ENCODE assay signal across 1 cellular context in the genomic region with DNA sequence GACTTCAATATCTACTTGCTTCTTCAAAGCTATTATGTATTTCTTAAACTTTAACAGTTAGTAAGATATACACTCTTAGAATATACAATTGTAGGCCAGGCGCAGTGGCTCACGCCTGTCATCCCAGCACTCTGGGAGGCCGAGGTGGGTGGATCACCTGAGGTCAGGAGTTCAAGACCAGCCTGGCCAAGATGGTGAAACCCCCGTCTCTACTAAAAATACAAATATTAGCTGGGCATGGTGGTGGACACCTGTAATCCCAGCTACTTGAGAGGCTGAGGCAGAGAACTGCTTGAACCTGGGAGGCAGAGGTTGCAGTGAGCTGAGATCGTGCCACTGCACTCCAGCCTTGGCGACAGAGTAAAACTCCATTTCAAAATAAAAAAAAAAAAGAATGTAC.
TF ChIP-seq lines count a peak whose summit lies in the region.
"Not testable (repeated sequence)": the region's sequence is repeated elsewhere in the genome, so short reads cannot be mapped to it uniquely, and the experiment has no call there.

No MANE protein-coding gene starts in this region.

TF ChIP-seq in K562, 482 proteins besides CTCF, POLR2A, EP300 and RAD21 (continued from another document and continues in another):
- peak; percentile 51; the same call in 1 of the 2 replicates for TF ChIP-seq ZNF583 (CRISPR knock-in tag; IDR thresholded peaks at IDR 0.05)
- TF ChIP-seq ZNF766 (CRISPR knock-in tag; conservative IDR thresholded peaks at IDR 0.05), result peak; percentile 35; the same call in 1 of the 2 replicates
- peak; percentile 84; the same call in 1 of the 2 replicates for TF ChIP-seq DMBX1 (CRISPR knock-in tag; IDR thresholded peaks at IDR 0.05; ENCODE audit: borderline replicate concordance)
- not testable (repeated sequence) for TF ChIP-seq NR4A1 (CRISPR knock-in tag; IDR thresholded peaks at IDR 0.05); FOXM1 (CRISPR knock-in tag; IDR thresholded peaks at IDR 0.05; ENCODE audit: low read depth); NR2C2 (CRISPR knock-in tag; IDR thresholded peaks at IDR 0.05); TOE1 (CRISPR knock-in tag; IDR thresholded peaks at IDR 0.05; ENCODE audit: borderline replicate concordance, low read depth)
- peak; percentile 74 for TF ChIP-seq NR4A1 (tag; IDR thresholded peaks at IDR 0.05)
- TF ChIP-seq ZSCAN32 (CRISPR knock-in tag; IDR thresholded peaks at IDR 0.05), result peak; percentile 19; the same call in 1 of the 2 replicates
- TF ChIP-seq, protein P1, sequence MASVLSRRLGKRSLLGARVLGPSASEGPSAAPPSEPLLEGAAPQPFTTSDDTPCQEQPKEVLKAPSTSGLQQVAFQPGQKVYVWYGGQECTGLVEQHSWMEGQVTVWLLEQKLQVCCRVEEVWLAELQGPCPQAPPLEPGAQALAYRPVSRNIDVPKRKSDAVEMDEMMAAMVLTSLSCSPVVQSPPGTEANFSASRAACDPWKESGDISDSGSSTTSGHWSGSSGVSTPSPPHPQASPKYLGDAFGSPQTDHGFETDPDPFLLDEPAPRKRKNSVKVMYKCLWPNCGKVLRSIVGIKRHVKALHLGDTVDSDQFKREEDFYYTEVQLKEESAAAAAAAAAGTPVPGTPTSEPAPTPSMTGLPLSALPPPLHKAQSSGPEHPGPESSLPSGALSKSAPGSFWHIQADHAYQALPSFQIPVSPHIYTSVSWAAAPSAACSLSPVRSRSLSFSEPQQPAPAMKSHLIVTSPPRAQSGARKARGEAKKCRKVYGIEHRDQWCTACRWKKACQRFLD (CRISPR knock-in tag; IDR thresholded peaks at IDR 0.05), result 0 out of 2 replicates have a peak, but pooled peaks have one; percentile 40
- TF ChIP-seq, protein P2, sequence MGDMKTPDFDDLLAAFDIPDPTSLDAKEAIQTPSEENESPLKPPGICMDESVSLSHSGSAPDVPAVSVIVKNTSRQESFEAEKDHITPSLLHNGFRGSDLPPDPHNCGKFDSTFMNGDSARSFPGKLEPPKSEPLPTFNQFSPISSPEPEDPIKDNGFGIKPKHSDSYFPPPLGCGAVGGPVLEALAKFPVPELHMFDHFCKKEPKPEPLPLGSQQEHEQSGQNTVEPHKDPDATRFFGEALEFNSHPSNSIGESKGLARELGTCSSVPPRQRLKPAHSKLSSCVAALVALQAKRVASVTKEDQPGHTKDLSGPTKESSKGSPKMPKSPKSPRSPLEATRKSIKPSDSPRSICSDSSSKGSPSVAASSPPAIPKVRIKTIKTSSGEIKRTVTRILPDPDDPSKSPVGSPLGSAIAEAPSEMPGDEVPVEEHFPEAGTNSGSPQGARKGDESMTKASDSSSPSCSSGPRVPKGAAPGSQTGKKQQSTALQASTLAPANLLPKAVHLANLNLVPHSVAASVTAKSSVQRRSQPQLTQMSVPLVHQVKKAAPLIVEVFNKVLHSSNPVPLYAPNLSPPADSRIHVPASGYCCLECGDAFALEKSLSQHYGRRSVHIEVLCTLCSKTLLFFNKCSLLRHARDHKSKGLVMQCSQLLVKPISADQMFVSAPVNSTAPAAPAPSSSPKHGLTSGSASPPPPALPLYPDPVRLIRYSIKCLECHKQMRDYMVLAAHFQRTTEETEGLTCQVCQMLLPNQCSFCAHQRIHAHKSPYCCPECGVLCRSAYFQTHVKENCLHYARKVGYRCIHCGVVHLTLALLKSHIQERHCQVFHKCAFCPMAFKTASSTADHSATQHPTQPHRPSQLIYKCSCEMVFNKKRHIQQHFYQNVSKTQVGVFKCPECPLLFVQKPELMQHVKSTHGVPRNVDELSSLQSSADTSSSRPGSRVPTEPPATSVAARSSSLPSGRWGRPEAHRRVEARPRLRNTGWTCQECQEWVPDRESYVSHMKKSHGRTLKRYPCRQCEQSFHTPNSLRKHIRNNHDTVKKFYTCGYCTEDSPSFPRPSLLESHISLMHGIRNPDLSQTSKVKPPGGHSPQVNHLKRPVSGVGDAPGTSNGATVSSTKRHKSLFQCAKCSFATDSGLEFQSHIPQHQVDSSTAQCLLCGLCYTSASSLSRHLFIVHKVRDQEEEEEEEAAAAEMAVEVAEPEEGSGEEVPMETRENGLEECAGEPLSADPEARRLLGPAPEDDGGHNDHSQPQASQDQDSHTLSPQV (IDR thresholded peaks at IDR 0.05), result peak; percentile 67; the same call in 1 of the 2 replicates
- TF ChIP-seq NR2C1 (IDR thresholded peaks at IDR 0.05), result peak; percentile 31; the same call in 1 of the 2 replicates
- peak; percentile 41; the same call in 1 of the 2 replicates for TF ChIP-seq NR2C1 (tag; IDR thresholded peaks at IDR 0.05)
- peak; percentile 42 for TF ChIP-seq TAF1 (IDR thresholded peaks at IDR 0.05; ENCODE audit: control insufficient read depth, extremely low read depth, insufficient read depth, low read length, severe bottlenecking)
- peak; percentile 15 for TF ChIP-seq FOXM1 (IDR thresholded peaks at IDR 0.05; ENCODE audit: low read depth)
- 0 out of 2 replicates have a peak, but pooled peaks have one; percentile 19 for TF ChIP-seq DPF2 (IDR thresholded peaks at IDR 0.05)
- TF ChIP-seq, protein P3, sequence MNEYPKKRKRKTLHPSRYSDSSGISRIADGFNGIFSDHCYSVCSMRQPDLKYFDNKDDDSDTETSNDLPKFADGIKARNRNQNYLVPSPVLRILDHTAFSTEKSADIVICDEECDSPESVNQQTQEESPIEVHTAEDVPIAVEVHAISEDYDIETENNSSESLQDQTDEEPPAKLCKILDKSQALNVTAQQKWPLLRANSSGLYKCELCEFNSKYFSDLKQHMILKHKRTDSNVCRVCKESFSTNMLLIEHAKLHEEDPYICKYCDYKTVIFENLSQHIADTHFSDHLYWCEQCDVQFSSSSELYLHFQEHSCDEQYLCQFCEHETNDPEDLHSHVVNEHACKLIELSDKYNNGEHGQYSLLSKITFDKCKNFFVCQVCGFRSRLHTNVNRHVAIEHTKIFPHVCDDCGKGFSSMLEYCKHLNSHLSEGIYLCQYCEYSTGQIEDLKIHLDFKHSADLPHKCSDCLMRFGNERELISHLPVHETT (CRISPR knock-in tag; conservative IDR thresholded peaks at IDR 0.05 in 1 of 2, IDR thresholded peaks at IDR 0.05 in 1 of 2), result peak in 1 of 2 experiments; percentile 51; a peak in 1 of 4 replicates
- TF ChIP-seq E2F3 (CRISPR knock-in tag; IDR thresholded peaks at IDR 0.05), result peak; percentile 26; the same call in 1 of the 2 replicates
- 0 out of 2 replicates have a peak, but pooled peaks have one; percentile 13 for TF ChIP-seq HIVEP1 (CRISPR knock-in tag; IDR thresholded peaks at IDR 0.05)
- peak; percentile 61 for TF ChIP-seq ZFX (CRISPR knock-in tag; IDR thresholded peaks at IDR 0.05)
- peak; percentile 45; the same call in 1 of the 2 replicates for TF ChIP-seq KAT7 (CRISPR knock-in tag; IDR thresholded peaks at IDR 0.05; ENCODE audit: borderline replicate concordance)
- TF ChIP-seq ZNF668 (CRISPR knock-in tag; IDR thresholded peaks at IDR 0.05), result 0 out of 2 replicates have a peak, but pooled peaks have one; percentile 38
- 0 out of 2 replicates have a peak, but pooled peaks have one; percentile 29 for TF ChIP-seq ZNF23 (CRISPR knock-in tag; IDR thresholded peaks at IDR 0.05)
- TF ChIP-seq ZNF165 (CRISPR knock-in tag; IDR thresholded peaks at IDR 0.05; ENCODE audit: borderline replicate concordance), result peak; percentile 85; the same call in 1 of the 2 replicates
- TF ChIP-seq PYGO2 (tag; IDR thresholded peaks at IDR 0.05), result 0 out of 2 replicates have a peak, but pooled peaks have one; percentile 35
- TF ChIP-seq MEF2D (tag; conservative IDR thresholded peaks at IDR 0.05; ENCODE audit: low read depth), result 0 out of 2 replicates have a peak, but pooled peaks have one; percentile 56
- TF ChIP-seq, protein P4, sequence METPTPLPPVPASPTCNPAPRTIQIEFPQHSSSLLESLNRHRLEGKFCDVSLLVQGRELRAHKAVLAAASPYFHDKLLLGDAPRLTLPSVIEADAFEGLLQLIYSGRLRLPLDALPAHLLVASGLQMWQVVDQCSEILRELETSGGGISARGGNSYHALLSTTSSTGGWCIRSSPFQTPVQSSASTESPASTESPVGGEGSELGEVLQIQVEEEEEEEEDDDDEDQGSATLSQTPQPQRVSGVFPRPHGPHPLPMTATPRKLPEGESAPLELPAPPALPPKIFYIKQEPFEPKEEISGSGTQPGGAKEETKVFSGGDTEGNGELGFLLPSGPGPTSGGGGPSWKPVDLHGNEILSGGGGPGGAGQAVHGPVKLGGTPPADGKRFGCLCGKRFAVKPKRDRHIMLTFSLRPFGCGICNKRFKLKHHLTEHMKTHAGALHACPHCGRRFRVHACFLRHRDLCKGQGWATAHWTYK (CRISPR knock-in tag; IDR thresholded peaks at IDR 0.05), result 0 out of 2 replicates have a peak, but pooled peaks have one; percentile 45
- TF ChIP-seq, protein P5, sequence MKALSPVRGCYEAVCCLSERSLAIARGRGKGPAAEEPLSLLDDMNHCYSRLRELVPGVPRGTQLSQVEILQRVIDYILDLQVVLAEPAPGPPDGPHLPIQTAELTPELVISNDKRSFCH (CRISPR knock-in tag; IDR thresholded peaks at IDR 0.05), result not testable (repeated sequence)
- TF ChIP-seq, protein P5 (tag; IDR thresholded peaks at IDR 0.05), result 0 out of 2 replicates have a peak, but pooled peaks have one; percentile 16
- TF ChIP-seq, protein P6, sequence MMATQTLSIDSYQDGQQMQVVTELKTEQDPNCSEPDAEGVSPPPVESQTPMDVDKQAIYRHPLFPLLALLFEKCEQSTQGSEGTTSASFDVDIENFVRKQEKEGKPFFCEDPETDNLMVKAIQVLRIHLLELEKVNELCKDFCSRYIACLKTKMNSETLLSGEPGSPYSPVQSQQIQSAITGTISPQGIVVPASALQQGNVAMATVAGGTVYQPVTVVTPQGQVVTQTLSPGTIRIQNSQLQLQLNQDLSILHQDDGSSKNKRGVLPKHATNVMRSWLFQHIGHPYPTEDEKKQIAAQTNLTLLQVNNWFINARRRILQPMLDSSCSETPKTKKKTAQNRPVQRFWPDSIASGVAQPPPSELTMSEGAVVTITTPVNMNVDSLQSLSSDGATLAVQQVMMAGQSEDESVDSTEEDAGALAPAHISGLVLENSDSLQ (IDR thresholded peaks at IDR 0.05), result peak; percentile 49; the same call in 1 of the 2 replicates
- TF ChIP-seq NR2C2 (tag; IDR thresholded peaks at IDR 0.05), result peak; percentile 55; the same call in 1 of the 2 replicates
- TF ChIP-seq NRF1 (conservative IDR thresholded peaks at IDR 0.05 in 1 of 2, IDR thresholded peaks at IDR 0.05 in 1 of 2), result 0 out of 4 replicates have a peak, but pooled peaks of 1 of the 2 experiments have one; percentile 21
- TF ChIP-seq TOE1 (IDR thresholded peaks at IDR 0.05; ENCODE audit: borderline replicate concordance), result 0 out of 2 replicates have a peak, but pooled peaks have one; percentile 31
- 0 out of 2 replicates have a peak, but pooled peaks have one; percentile 15 for TF ChIP-seq ZNF311 (CRISPR knock-in tag; IDR thresholded peaks at IDR 0.05)
- peak; percentile 62; the same call in 1 of the 2 replicates for TF ChIP-seq PTRF (tag; IDR thresholded peaks at IDR 0.05)
- TF ChIP-seq, protein P7, sequence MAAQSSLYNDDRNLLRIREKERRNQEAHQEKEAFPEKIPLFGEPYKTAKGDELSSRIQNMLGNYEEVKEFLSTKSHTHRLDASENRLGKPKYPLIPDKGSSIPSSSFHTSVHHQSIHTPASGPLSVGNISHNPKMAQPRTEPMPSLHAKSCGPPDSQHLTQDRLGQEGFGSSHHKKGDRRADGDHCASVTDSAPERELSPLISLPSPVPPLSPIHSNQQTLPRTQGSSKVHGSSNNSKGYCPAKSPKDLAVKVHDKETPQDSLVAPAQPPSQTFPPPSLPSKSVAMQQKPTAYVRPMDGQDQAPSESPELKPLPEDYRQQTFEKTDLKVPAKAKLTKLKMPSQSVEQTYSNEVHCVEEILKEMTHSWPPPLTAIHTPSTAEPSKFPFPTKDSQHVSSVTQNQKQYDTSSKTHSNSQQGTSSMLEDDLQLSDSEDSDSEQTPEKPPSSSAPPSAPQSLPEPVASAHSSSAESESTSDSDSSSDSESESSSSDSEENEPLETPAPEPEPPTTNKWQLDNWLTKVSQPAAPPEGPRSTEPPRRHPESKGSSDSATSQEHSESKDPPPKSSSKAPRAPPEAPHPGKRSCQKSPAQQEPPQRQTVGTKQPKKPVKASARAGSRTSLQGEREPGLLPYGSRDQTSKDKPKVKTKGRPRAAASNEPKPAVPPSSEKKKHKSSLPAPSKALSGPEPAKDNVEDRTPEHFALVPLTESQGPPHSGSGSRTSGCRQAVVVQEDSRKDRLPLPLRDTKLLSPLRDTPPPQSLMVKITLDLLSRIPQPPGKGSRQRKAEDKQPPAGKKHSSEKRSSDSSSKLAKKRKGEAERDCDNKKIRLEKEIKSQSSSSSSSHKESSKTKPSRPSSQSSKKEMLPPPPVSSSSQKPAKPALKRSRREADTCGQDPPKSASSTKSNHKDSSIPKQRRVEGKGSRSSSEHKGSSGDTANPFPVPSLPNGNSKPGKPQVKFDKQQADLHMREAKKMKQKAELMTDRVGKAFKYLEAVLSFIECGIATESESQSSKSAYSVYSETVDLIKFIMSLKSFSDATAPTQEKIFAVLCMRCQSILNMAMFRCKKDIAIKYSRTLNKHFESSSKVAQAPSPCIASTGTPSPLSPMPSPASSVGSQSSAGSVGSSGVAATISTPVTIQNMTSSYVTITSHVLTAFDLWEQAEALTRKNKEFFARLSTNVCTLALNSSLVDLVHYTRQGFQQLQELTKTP (IDR thresholded peaks at IDR 0.05; ENCODE audit: low read depth in 1 of 2, partially characterized antibody in 2 of 2), result peak; percentile 80 to 86
- TF ChIP-seq LARP7 (IDR thresholded peaks at IDR 0.05), result peak; percentile 85; the same call in 1 of the 2 replicates
- peak; percentile 47 for TF ChIP-seq SMAD4 (CRISPR knock-in tag; conservative IDR thresholded peaks at IDR 0.05)
- TF ChIP-seq MAZ (CRISPR knock-in tag; conservative IDR thresholded peaks at IDR 0.05 in 1 of 2, IDR thresholded peaks at IDR 0.05 in 1 of 2), result peak in 1 of 2 experiments; percentile 27; a peak in 1 of 4 replicates
- TF ChIP-seq ZNF41 (CRISPR knock-in tag; conservative IDR thresholded peaks at IDR 0.05), result 0 out of 2 replicates have a peak, but pooled peaks have one; percentile 43
- TF ChIP-seq ZNF79 (CRISPR knock-in tag; IDR thresholded peaks at IDR 0.05; ENCODE audit: low read depth), result 0 out of 2 replicates have a peak, but pooled peaks have one; percentile 29
- TF ChIP-seq BRD4 (IDR thresholded peaks at IDR 0.05), result 0 out of 2 replicates have a peak, but pooled peaks have one; percentile 41
- 0 out of 2 replicates have a peak, but pooled peaks have one; percentile 34 for TF ChIP-seq ZNF134 (CRISPR knock-in tag; conservative IDR thresholded peaks at IDR 0.05)
- TF ChIP-seq, protein P8, sequence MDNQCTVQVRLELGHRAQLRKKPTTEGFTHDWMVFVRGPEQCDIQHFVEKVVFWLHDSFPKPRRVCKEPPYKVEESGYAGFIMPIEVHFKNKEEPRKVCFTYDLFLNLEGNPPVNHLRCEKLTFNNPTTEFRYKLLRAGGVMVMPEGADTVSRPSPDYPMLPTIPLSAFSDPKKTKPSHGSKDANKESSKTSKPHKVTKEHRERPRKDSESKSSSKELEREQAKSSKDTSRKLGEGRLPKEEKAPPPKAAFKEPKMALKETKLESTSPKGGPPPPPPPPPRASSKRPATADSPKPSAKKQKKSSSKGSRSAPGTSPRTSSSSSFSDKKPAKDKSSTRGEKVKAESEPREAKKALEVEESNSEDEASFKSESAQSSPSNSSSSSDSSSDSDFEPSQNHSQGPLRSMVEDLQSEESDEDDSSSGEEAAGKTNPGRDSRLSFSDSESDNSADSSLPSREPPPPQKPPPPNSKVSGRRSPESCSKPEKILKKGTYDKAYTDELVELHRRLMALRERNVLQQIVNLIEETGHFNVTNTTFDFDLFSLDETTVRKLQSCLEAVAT (IDR thresholded peaks at IDR 0.05), result peak; percentile 95 to 98
- TF ChIP-seq DDX20 (tag; IDR thresholded peaks at IDR 0.05; ENCODE audit: low read depth), result peak; percentile 43; the same call in 1 of the 2 replicates
- peak; percentile 71; the same call in 1 of the 2 replicates for TF ChIP-seq ZNF175 (CRISPR knock-in tag; IDR thresholded peaks at IDR 0.05; ENCODE audit: low read depth)
- peak; percentile 84; the same call in 1 of the 2 replicates for TF ChIP-seq ELF4 (CRISPR knock-in tag; IDR thresholded peaks at IDR 0.05)
- peak; percentile 60 for TF ChIP-seq CXXC5 (CRISPR knock-in tag; IDR thresholded peaks at IDR 0.05)
